In genomic region chr9:113309204-113309813, GRCh38 we compare ENCODE assay signal across 8 cellular contexts. TPM values are rescaled to one million over a fixed set of nuclear protein-coding genes. Genes with fewer than 3 reads are reported as not detected.
DNase-seq lines count a peak whose midpoint lies in the region; ATAC-seq and TF ChIP-seq lines count a peak whose summit lies in the region.

No MANE protein-coding gene starts in this region.

- H3K27ac ChIP-seq in ascending aorta, result no peak overlapping the region

- no peak overlapping the region for H3K4me3 ChIP-seq in AG09309 (ENCODE audit: control insufficient read depth, low read depth, low read length)
- H3K4me3 ChIP-seq in GM06990 (replicated peaks; ENCODE audit: low read depth, low read length), result no peak overlapping the region
- H3K4me3 ChIP-seq in ascending aorta, result no peak overlapping the region

- ATAC-seq in GM18858 (IDR thresholded peaks at IDR 0.05; ENCODE audit: unreplicated experiment), result no peak
- no peak for ATAC-seq in GM18909 (IDR thresholded peaks at IDR 0.05; ENCODE audit: poor library complexity, unreplicated experiment)

- no peaks in the 10 kb centered on the region for H3K27me3 Mint-ChIP-seq in type B pancreatic cell

- peak; percentile 76 for TF ChIP-seq CTCF in AG09309 (IDR thresholded peaks at IDR 0.05; ENCODE audit: control insufficient read depth, insufficient read depth, low read depth, low read length, missing control alignments)
- TF ChIP-seq CTCF in GM06990 (IDR thresholded peaks at IDR 0.05; ENCODE audit: insufficient read depth, low read length, poor library complexity, severe bottlenecking), result peak; percentile 68
- TF ChIP-seq CTCF in ascending aorta (IDR thresholded peaks at IDR 0.05), result peak in 2 of 3 experiments; percentile 40 to 54
- peak; percentile 80 for TF ChIP-seq CTCF in type B pancreatic cell (conservative IDR thresholded peaks at IDR 0.05)

- DNase-seq in AG09309 (ENCODE audit: low read depth) (no peak), GM06990 (ENCODE audit: extremely low read depth, insufficient read length) (no peak), NCI-H2196 treated with DMSO at 0.1 percent for 48 hours (lab: John Stamatoyannopoulos, UW; ENCODE audit: unreplicated experiment) (peak; percentile 11), ascending aorta (ENCODE audit: low spot score in 2 of 2) (no peak), iris pigment epithelial cell (ENCODE audit: low read depth) (peak; percentile 57), type B pancreatic cell (ENCODE audit: extremely low spot score, unreplicated experiment) (no peak)

- no peaks in the 10 kb centered on the region for H3K4me1 ChIP-seq in ascending aorta

- H3K27me3 ChIP-seq in GM06990 (replicated peaks; ENCODE audit: control insufficient read depth, insufficient read depth, low read length) (no peaks in the 10 kb centered on the region), ascending aorta (no peaks in the 10 kb centered on the region)

- peaks cover 3% of the 10 kb centered on the region for H3K4me1 Mint-ChIP-seq in type B pancreatic cell (ENCODE audit: unreplicated experiment)

- no peak overlapping the region for H3K4me3 Mint-ChIP-seq in type B pancreatic cell

- intact Hi-C loops in ascending aorta (cut with DNase I), result no loop called here

- no peaks in the 10 kb centered on the region for H3K36me3 Mint-ChIP-seq in type B pancreatic cell

- H3K9me3 Mint-ChIP-seq in type B pancreatic cell, result no peaks in the 10 kb centered on the region

- peak overlapping the region; percentile 31 for H3K27ac Mint-ChIP-seq in type B pancreatic cell

- H3K36me3 ChIP-seq in GM06990 (ENCODE audit: control insufficient read depth, insufficient read depth, low read length) (no peaks in the 10 kb centered on the region), ascending aorta (no peaks in the 10 kb centered on the region)

- H3K9me3 ChIP-seq in ascending aorta, result no peaks in the 10 kb centered on the region

RNA-seq across cellular contexts. Expression of gene RNF183, which starts 6.1 kb away (rescaled TPM):
- not detected for total RNA-seq in ascending aorta
- 0.77 and 1.0 TPM in 2 replicates for total RNA-seq in type B pancreatic cell (ENCODE audit: low replicate concordance)

RNA-seq across cellular contexts. Expression of gene WDR31, which starts 30.8 kb away (rescaled TPM):
- total RNA-seq in ascending aorta, result 0.21 TPM
- 5.0 and 6.7 TPM in 2 replicates for total RNA-seq in type B pancreatic cell (ENCODE audit: low replicate concordance)

RNA-seq across cellular contexts. Expression of gene PRPF4, which starts 33.9 kb away (rescaled TPM):
- total RNA-seq in ascending aorta (5.4 TPM), type B pancreatic cell (ENCODE audit: low replicate concordance) (27.2 and 38.0 TPM in 2 replicates)

RNA-seq across cellular contexts. Expression of gene CDC26, which starts 33.9 kb away (rescaled TPM):
- total RNA-seq in ascending aorta (1.2 TPM), type B pancreatic cell (ENCODE audit: low replicate concordance) (33.9 and 34.8 TPM in 2 replicates)

RNA-seq across cellular contexts. Expression of gene BSPRY, which starts 40.0 kb away (rescaled TPM):
- total RNA-seq in ascending aorta (not detected), type B pancreatic cell (ENCODE audit: low replicate concordance) (9.0 and 22.6 TPM in 2 replicates)

Comparison
In these comparisons a context has a peak if more than half of its experiments do, and no peak if none do; other contexts are left out.
1. DNase-seq: peak in NCI-H2196 treated with DMSO at 0.1 percent for 48 hours (single experiment) and iris pigment epithelial cell (single experiment); none in AG09309 (single experiment), GM06990 (single experiment), ascending aorta (0 of 2) and type B pancreatic cell (single experiment).
2. Peak in every context shown above with its lines, with median percentiles within 50 percentile points of each other: CTCF ChIP-seq.